ENCODE assay signal across 19 cellular contexts in genomic region chr1:1622578-1623094, GRCh38. TPM values are rescaled to one million over a fixed set of nuclear protein-coding genes. Genes with fewer than 3 reads are reported as not detected.
DNase-seq lines count a peak whose midpoint lies in the region; ATAC-seq and TF ChIP-seq lines count a peak whose summit lies in the region.
"Had no signal": no experiment of that assay in that cellular context is flagged by ENCODE, and none has a peak within 500 bp of the region (broad histone marks: within the 10 kb centered on the region; RNA-seq: fewer than 3 reads in every experiment).

No MANE protein-coding gene starts in this region.

- H3K4me2 ChIP-seq in trophoblast cell (ENCODE audit: low read length), result no peak overlapping the region

- H4K8ac ChIP-seq in trophoblast cell (ENCODE audit: low read depth, low read length), result no peak overlapping the region

- no peak overlapping the region for H3K9ac ChIP-seq in trophoblast cell (ENCODE audit: low read length)

- H3K4me1 ChIP-seq in right cardiac atrium (ENCODE audit: control insufficient read depth, insufficient read depth, low read length) (no peaks in the 10 kb centered on the region), trophoblast cell (ENCODE audit: control insufficient read depth in 1 of 2, insufficient read depth in 2 of 2, low read length in 2 of 2) (no peaks in the 10 kb centered on the region)

- H3K4me1 Mint-ChIP-seq in endothelial cell (ENCODE audit: unreplicated experiment), result peaks cover 3% of the 10 kb centered on the region

- no peak overlapping the region for H3K14ac ChIP-seq in trophoblast cell (ENCODE audit: low read length)

- peaks cover 7% of the 10 kb centered on the region for H3K36me3 Mint-ChIP-seq in endothelial cell (ENCODE audit: low read depth, unreplicated experiment)

- H3K79me2 ChIP-seq in trophoblast cell (ENCODE audit: control insufficient read depth, insufficient read depth, low read length, poor library complexity), result no peaks in the 10 kb centered on the region

- H3K27ac Mint-ChIP-seq in endothelial cell (ENCODE audit: unreplicated experiment), result peak overlapping the region; percentile 81

- H3K4ac ChIP-seq in trophoblast cell (ENCODE audit: low read depth, low read length), result no peak overlapping the region

- no peaks in the 10 kb centered on the region for H3K9me3 Mint-ChIP-seq in endothelial cell (ENCODE audit: unreplicated experiment)

- peak overlapping the region; percentile 33 for H3K4me3 Mint-ChIP-seq in endothelial cell (ENCODE audit: unreplicated experiment)

- no peak overlapping the region for H3K18ac ChIP-seq in trophoblast cell (ENCODE audit: low read length)

- no peak overlapping the region for H3K23ac ChIP-seq in trophoblast cell (ENCODE audit: low read length)

- peaks cover 3% of the 10 kb centered on the region for H3K27me3 Mint-ChIP-seq in endothelial cell (ENCODE audit: unreplicated experiment)

- no peak overlapping the region for H2BK120ac ChIP-seq in trophoblast cell (ENCODE audit: insufficient read depth, low read length, poor library complexity)

- H3K79me1 ChIP-seq in trophoblast cell (ENCODE audit: low read length), result no peaks in the 10 kb centered on the region

- intact Hi-C loops in right cardiac atrium (cut with DNase I) (no loop called here), left cardiac atrium (cut with DNase I) (no loop called here)

- peaks cover 25 to 29% of the 10 kb centered on the region in 2 experiments for H3K36me3 ChIP-seq in trophoblast cell (ENCODE audit: control insufficient read depth in 1 of 2, insufficient read depth in 2 of 2, low read length in 2 of 2)

- no peak for TF ChIP-seq CTCF in endothelial cell (IDR thresholded peaks at IDR 0.05; ENCODE audit: unreplicated experiment)

- no peak overlapping the region for H2BK12ac ChIP-seq in trophoblast cell (ENCODE audit: low read length)

- H3K27ac ChIP-seq in right cardiac atrium (ENCODE audit: low read length) (no peak overlapping the region), trophoblast cell (ENCODE audit: low read depth, low read length) (no peak overlapping the region)

- H3K4me3 ChIP-seq in right cardiac atrium (ENCODE audit: low read length) (no peak overlapping the region), trophoblast cell (ENCODE audit: low read depth, low read length) (peak overlapping the region; percentile 39)
- H3K4me3 ChIP-seq: MG63 had no signal

- ATAC-seq in right cardiac atrium (no peak), left cardiac atrium (no peak), GM21528 (IDR thresholded peaks at IDR 0.05; ENCODE audit: low FRiP score, unreplicated experiment) (no peak)
- ATAC-seq: HepG2, Panc1 had no signal

- no peak overlapping the region for H4K91ac ChIP-seq in trophoblast cell (ENCODE audit: low read depth, low read length)

- H3K9me3 ChIP-seq in right cardiac atrium (ENCODE audit: control insufficient read depth, low read length) (no peaks in the 10 kb centered on the region), trophoblast cell (ENCODE audit: insufficient read depth, low read depth, low read length) (no peaks in the 10 kb centered on the region)
- H3K9me3 ChIP-seq: MG63 had no signal

- H2AK5ac ChIP-seq in trophoblast cell (ENCODE audit: low read length), result no peak overlapping the region

- no peak overlapping the region for H4K12ac ChIP-seq in trophoblast cell (ENCODE audit: low read depth, low read length)

- DNase-seq in right cardiac atrium, result peak; percentile 15 to 49 (median 42)
- no peak for DNase-seq in left cardiac atrium
- DNase-seq in endothelial cell (ENCODE audit: low spot score), result no peak
- no peak for DNase-seq in trophoblast cell
- DNase-seq in A172 (ENCODE audit: low spot score), result no peak
- no peak for DNase-seq in T1000 (lab: John Stamatoyannopoulos, UW)
- DNase-seq in DMS114 treated with DMSO at 0.1 percent for 48 hours (lab: John Stamatoyannopoulos, UW; ENCODE audit: unreplicated experiment), result no peak
- DNase-seq: AML-193, DMS79 treated with DMSO at 0.1 percent for 48 hours, GOT3, NCI-H1105, NCI-H187, NCI-H446, NCI-H774, SHP77 had no signal

- H3K27me3 ChIP-seq in right cardiac atrium (ENCODE audit: control insufficient read depth, insufficient read depth) (no peaks in the 10 kb centered on the region), trophoblast cell (ENCODE audit: insufficient read depth, low read length) (no peaks in the 10 kb centered on the region)
- H3K27me3 ChIP-seq: MG63 had no signal

- H2AFZ ChIP-seq in trophoblast cell (ENCODE audit: insufficient read depth, low read length, poor library complexity), result no peak overlapping the region

- H2BK5ac ChIP-seq in trophoblast cell (ENCODE audit: low read depth, low read length, poor library complexity), result no peak overlapping the region

- 93% methylated on average over 25 of the region's 25 CpGs for WGBS in right cardiac atrium
- WGBS in trophoblast cell (ENCODE audit: extremely low coverage, insufficient coverage, insufficient read length), result no CpG with 5 or more reads among the region's 25 CpGs

RNA-seq across cellular contexts. Expression of gene MIB2, which starts 7.3 kb away (rescaled TPM):
- 10 to 100 TPM; 49.5 to 77.8 (median 65.5) TPM for total RNA-seq in right cardiac atrium
- polyA plus RNA-seq in right cardiac atrium, result 52.5 TPM
- 10 to 100 TPM; 56.4 to 58.1 TPM for total RNA-seq in left cardiac atrium
- total RNA-seq in endothelial cell (ENCODE audit: unreplicated experiment), result 84.4 TPM
- polyA plus RNA-seq in trophoblast cell (2013), result 76.4 and 79.3 TPM in 2 replicates
- 13.9 and 19.4 TPM in 2 replicates for total RNA-seq in A172 (2014; rRNA removed; shearing (Covaris generic))

RNA-seq across cellular contexts. Expression of gene MMP23B, which starts 9.3 kb away (rescaled TPM):
- 10 to 100 TPM; 18.7 to 22.4 (median 19.9) TPM for total RNA-seq in right cardiac atrium
- polyA plus RNA-seq in right cardiac atrium, result 15.8 TPM
- 10 to 100 TPM in 1 of 2 donors, 1 to 10 TPM in 1; 9.5 to 11.0 TPM for total RNA-seq in left cardiac atrium
- total RNA-seq in endothelial cell (ENCODE audit: unreplicated experiment), result 26.7 TPM
- 26.6 and 30.7 TPM in 2 replicates for polyA plus RNA-seq in trophoblast cell (2013)
- total RNA-seq in A172 (2014; rRNA removed; shearing (Covaris generic)), result 3.9 TPM in 1 of 2 replicates, not detected in the other

RNA-seq across cellular contexts. Expression of gene FNDC10, which starts 22.7 kb away (rescaled TPM):
- total RNA-seq in right cardiac atrium (under 1 TPM; 0.47 to 0.97 (median 0.80) TPM), left cardiac atrium (1 to 10 TPM; 1.3 to 2.5 TPM), endothelial cell (ENCODE audit: unreplicated experiment) (11.6 TPM)
- 0.68 TPM for polyA plus RNA-seq in right cardiac atrium
- 3.3 and 3.4 TPM in 2 replicates for polyA plus RNA-seq in trophoblast cell (2013)
- not detected in 2 replicates for total RNA-seq in A172 (2014; rRNA removed; shearing (Covaris generic))

RNA-seq across cellular contexts. Expression of gene CDK11B, which starts 36.2 kb away (rescaled TPM):
- total RNA-seq in right cardiac atrium (10 to 100 TPM; 18.8 to 20.6 (median 19.7) TPM), left cardiac atrium (10 to 100 TPM; 17.0 to 18.8 TPM), endothelial cell (ENCODE audit: unreplicated experiment) (71.0 TPM)
- polyA plus RNA-seq in right cardiac atrium, result 27.0 TPM
- 41.3 and 43.5 TPM in 2 replicates for polyA plus RNA-seq in trophoblast cell (2013)
- total RNA-seq in A172 (2014; rRNA removed; shearing (Covaris generic)), result 9.0 and 9.6 TPM in 2 replicates

RNA-seq across cellular contexts. Expression of gene SSU72, which starts 48.0 kb away (rescaled TPM):
- total RNA-seq in right cardiac atrium, result 100 to 1,000 TPM; 112 to 115 (median 113) TPM
- 130 TPM for polyA plus RNA-seq in right cardiac atrium
- 100 to 1,000 TPM; 107 to 118 TPM for total RNA-seq in left cardiac atrium
- 114 TPM for total RNA-seq in endothelial cell (ENCODE audit: unreplicated experiment)
- 206 and 207 TPM in 2 replicates for polyA plus RNA-seq in trophoblast cell (2013)
- total RNA-seq in A172 (2014; rRNA removed; shearing (Covaris generic)), result 49.7 and 56.2 TPM in 2 replicates

Comparison
In these comparisons a context has a peak if more than half of its experiments do, and no peak if none do; other contexts are left out.
1. DNase-seq: peak in right cardiac atrium (3 of 3); none in left cardiac atrium (single experiment), endothelial cell (single experiment), trophoblast cell (0 of 2), A172 (single experiment), T1000 (single experiment) and DMS114 treated with DMSO at 0.1 percent for 48 hours (single experiment).